Comparison of ENCODE assay signal across 19 cellular contexts in the genomic region with DNA sequence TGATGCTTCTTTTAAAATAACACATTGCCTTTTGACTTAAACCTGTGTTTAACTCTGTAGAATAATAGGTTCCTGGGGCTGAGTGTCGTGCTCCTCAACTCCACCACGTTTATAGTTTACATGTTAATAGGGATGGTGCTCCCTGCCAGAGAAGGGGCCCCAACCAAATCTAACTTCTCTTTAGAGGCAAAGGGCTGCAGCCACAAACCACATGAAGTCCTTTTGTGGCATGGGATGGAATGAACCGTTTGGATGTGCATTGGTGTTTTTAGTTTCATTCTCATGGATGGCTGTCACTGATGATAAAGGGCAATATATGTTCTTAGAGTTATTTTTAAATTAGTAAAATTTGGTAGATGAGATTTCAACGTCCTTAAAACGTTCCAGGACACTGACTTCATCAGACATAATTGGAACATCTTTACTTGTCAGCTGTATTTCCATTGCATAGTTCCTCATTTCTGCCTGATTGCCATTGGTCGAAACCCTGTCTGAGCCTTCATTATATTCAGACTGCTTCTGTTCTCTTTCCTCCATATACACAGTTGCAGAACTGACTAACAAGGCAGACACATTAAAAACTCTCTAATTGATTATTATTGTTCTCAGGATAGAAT.
DNase-seq lines count a peak whose midpoint lies in the region; ATAC-seq and TF ChIP-seq lines count a peak whose summit lies in the region.
"Had no signal": no experiment of that assay in that cellular context is flagged by ENCODE, and none has a peak within 500 bp of the region (broad histone marks: within the 10 kb centered on the region; RNA-seq: fewer than 3 reads in every experiment).

No MANE protein-coding gene starts in this region.

- no peaks in the 10 kb centered on the region for H3K36me3 Mint-ChIP-seq in memory B cell
- H3K36me3 Mint-ChIP-seq: activated naive CD8-positive, alpha-beta T cell treated with anti-CD3 and anti-CD28 coated beads, Interleukin-2, amount 10 ng/mL, durations not matched to agents 7 days and 5 days had no signal

- H3K4me3 Mint-ChIP-seq in memory B cell = no peak overlapping the region
- H3K4me3 Mint-ChIP-seq: activated naive CD8-positive, alpha-beta T cell treated with anti-CD3 and anti-CD28 coated beads, Interleukin-2, amount 10 ng/mL, durations not matched to agents 7 days and 5 days; activated T-cell treated with anti-CD3 and anti-CD28 coated beads, Interleukin-2, amount 50 U/mL, for 4 hours had no signal

- peak; percentile 72 for ATAC-seq in GM18868 (IDR thresholded peaks at IDR 0.05; ENCODE audit: unreplicated experiment)
- peak; percentile 54 for ATAC-seq in HG03039 (IDR thresholded peaks at IDR 0.05; ENCODE audit: unreplicated experiment)
- ATAC-seq in memory B cell (ENCODE audit: low read depth) = peak; percentile 83
- no peak for ATAC-seq in Right ventricle myocardium superior (ENCODE audit: poor library complexity)
- no peak for ATAC-seq in GM18909 (IDR thresholded peaks at IDR 0.05; ENCODE audit: poor library complexity, unreplicated experiment)
- ATAC-seq: activated T-cell treated with anti-CD3 and anti-CD28 coated beads, Interleukin-2, amount 50 U/mL, for 4 hours; right lobe of liver; Right ventricle myocardium inferior had no signal

- no peak overlapping the region for H3K27ac Mint-ChIP-seq in memory B cell
- H3K27ac Mint-ChIP-seq: activated naive CD8-positive, alpha-beta T cell treated with anti-CD3 and anti-CD28 coated beads, Interleukin-2, amount 10 ng/mL, durations not matched to agents 7 days and 5 days had no signal

- H3K27me3 Mint-ChIP-seq in memory B cell = peaks cover 5% of the 10 kb centered on the region

- no peak for TF ChIP-seq CTCF in lower leg skin (IDR thresholded peaks at IDR 0.05)

- no peaks in the 10 kb centered on the region for H3K9me3 Mint-ChIP-seq in memory B cell
- H3K9me3 Mint-ChIP-seq: activated naive CD8-positive, alpha-beta T cell treated with anti-CD3 and anti-CD28 coated beads, Interleukin-2, amount 10 ng/mL, durations not matched to agents 7 days and 5 days; activated T-cell treated with anti-CD3 and anti-CD28 coated beads, Interleukin-2, amount 50 U/mL, for 4 hours had no signal

- WGBS in lower leg skin, 2 donors = 45 to 48% methylated on average over 6 of the region's 6 CpGs

- H3K4me3 ChIP-seq in lower leg skin (ENCODE audit: low read depth, poor library complexity, severe bottlenecking) = no peak overlapping the region
- H3K4me3 ChIP-seq: right lobe of liver had no signal

- no peak for TF ChIP-seq POLR2A in lower leg skin (IDR thresholded peaks at IDR 0.05)

- peaks cover 5% of the 10 kb centered on the region for H3K4me1 Mint-ChIP-seq in memory B cell

- intact Hi-C loops in Right ventricle myocardium superior (cut with DNase I) (no loop called here), lower leg skin (cut with DNase I; ENCODE audit: low total_unique reads) (no loop called here)

- peak; percentile 48 to 85 for DNase-seq in NOMO-1 (lab: John Stamatoyannopoulos, UW; ENCODE audit: unreplicated experiment in 2 of 2)
- DNase-seq in memory B cell (ENCODE audit: low spot score in 2 of 2) = no peak
- DNase-seq in Right ventricle myocardium superior = no peak
- no peak for DNase-seq in lower leg skin (ENCODE audit: low spot score in 2 of 2)
- no peak for DNase-seq in stimulated activated CD4-positive, alpha-beta T cell treated with anti-CD3 and anti-CD28 coated beads, Interleukin-2, amount 100 ng/mL, for 48 hours
- DNase-seq: activated CD4-positive, alpha-beta T cell treated with anti-CD3 and anti-CD28 coated beads, Interleukin-2, amount 50 U/mL, for 48 hours; activated naive CD8-positive, alpha-beta T cell treated with anti-CD3 and anti-CD28 coated beads, Interleukin-2, amount 10 ng/mL, durations not matched to agents 7 days and 5 days; activated T-cell treated with anti-CD3 and anti-CD28 coated beads, Interleukin-2, amount 50 U/mL, for 4 hours; BE2C; hippocampal formation; NCI-H2029; NCI-H774; nucleus accumbens; right lobe of liver; stimulated activated CD4-positive, alpha-beta T cell treated with anti-CD3 and anti-CD28 coated beads, Interleukin-2, amount 100 ng/mL, for 24 hours had no signal

Comparison
In these comparisons a context has a peak if more than half of its experiments do, and no peak if none do; other contexts are left out.
1. ATAC-seq: peak in GM18868 (single experiment), HG03039 (single experiment) and memory B cell (single experiment); none in Right ventricle myocardium superior (single experiment) and GM18909 (single experiment).
2. DNase-seq: peak in NOMO-1 (2 of 2); none in memory B cell (0 of 2), Right ventricle myocardium superior (single experiment), lower leg skin (0 of 2) and stimulated activated CD4-positive, alpha-beta T cell treated with anti-CD3 and anti-CD28 coated beads, Interleukin-2, amount 100 ng/mL, for 48 hours (0 of 2).